In genomic region chr6:108684809-108685329, GRCh38 we compare ENCODE assay signal across 1 cellular context.
TF ChIP-seq lines count a peak whose summit lies in the region.

No MANE protein-coding gene starts in this region.

TF ChIP-seq in K562, 482 proteins besides CTCF, POLR2A, EP300 and RAD21 (continued from another document and continues in another):
- TF ChIP-seq RREB1 (CRISPR knock-in tag; IDR thresholded peaks at IDR 0.05) (no peak), MTA1 (IDR thresholded peaks at IDR 0.05; ENCODE audit: borderline replicate concordance) (peak; percentile 54; the same call in 1 of the 2 replicates), THRAP3 (IDR thresholded peaks at IDR 0.05; ENCODE audit: borderline replicate concordance) (no peak), RBM25 (IDR thresholded peaks at IDR 0.05; ENCODE audit: low read depth, low read length, severe bottlenecking) (no peak), NBN (IDR thresholded peaks at IDR 0.05; ENCODE audit: low read depth) (peak; percentile 43; the same call in 1 of the 2 replicates), ZNF197 (CRISPR knock-in tag; IDR thresholded peaks at IDR 0.05; ENCODE audit: low read depth) (no peak), CHD1 (IDR thresholded peaks at IDR 0.05; ENCODE audit: low read length) (no peak), ZFP1 (CRISPR knock-in tag; IDR thresholded peaks at IDR 0.05) (no peak), THRA (IDR thresholded peaks at IDR 0.05) (no peak), HCFC1 (IDR thresholded peaks at IDR 0.05; ENCODE audit: low read depth, low read length) (no peak), CHD4 (IDR thresholded peaks at IDR 0.05; ENCODE audit: insufficient read depth, insufficient replicate concordance, low read depth, low read length, poor library complexity, severe bottlenecking) (no peak), NCOA4 (IDR thresholded peaks at IDR 0.05; ENCODE audit: partially characterized antibody) (no peak), ILF3 (IDR thresholded peaks at IDR 0.05; ENCODE audit: borderline replicate concordance) (no peak), IFI16 (CRISPR knock-in tag; IDR thresholded peaks at IDR 0.05) (no peak), BRD9 (IDR thresholded peaks at IDR 0.05; ENCODE audit: low read depth, partially characterized antibody) (no peak), ELF4 (CRISPR knock-in tag; IDR thresholded peaks at IDR 0.05) (no peak), ZBTB1 (CRISPR knock-in tag; IDR thresholded peaks at IDR 0.05; ENCODE audit: borderline replicate concordance, low read depth) (no peak), GABPA (tag; conservative IDR thresholded peaks at IDR 0.05; ENCODE audit: low read depth) (peak; percentile 40; the same call in 1 of the 2 replicates), MLX (CRISPR knock-in tag; conservative IDR thresholded peaks at IDR 0.05) (no peak), DNMT1 (IDR thresholded peaks at IDR 0.05) (no peak), ZNF212 (CRISPR knock-in tag; IDR thresholded peaks at IDR 0.05) (no peak), NKRF (IDR thresholded peaks at IDR 0.05; ENCODE audit: borderline replicate concordance) (no peak), ZNF24 (IDR thresholded peaks at IDR 0.05) (no peak), SRSF9 (IDR thresholded peaks at IDR 0.05; ENCODE audit: borderline replicate concordance, low read depth, low read length) (no peak), EGR1 (conservative IDR thresholded peaks at IDR 0.05) (no peak), MTA2 (IDR thresholded peaks at IDR 0.05; ENCODE audit: low read depth) (no peak), ZNF3 (CRISPR knock-in tag; IDR thresholded peaks at IDR 0.05) (no peak), NR2F6 (CRISPR knock-in tag; IDR thresholded peaks at IDR 0.05) (no peak), POLR2G (IDR thresholded peaks at IDR 0.05; ENCODE audit: low read depth, low read length) (no peak), EP400 (IDR thresholded peaks at IDR 0.05) (no peak), ELK3 (CRISPR knock-in tag; IDR thresholded peaks at IDR 0.05) (no peak), BRCA1 (IDR thresholded peaks at IDR 0.05) (no peak), BRCA1 (CRISPR knock-in tag; IDR thresholded peaks at IDR 0.05) (no peak), POU5F1 (IDR thresholded peaks at IDR 0.05; ENCODE audit: borderline replicate concordance, low read depth, low read length, partially characterized antibody) (no peak), DIDO1 (tag; IDR thresholded peaks at IDR 0.05; ENCODE audit: low read depth) (no peak), ZBTB2 (IDR thresholded peaks at IDR 0.05) (no peak), ZMIZ1 (IDR thresholded peaks at IDR 0.05; ENCODE audit: low read depth in 2 of 2, low read length in 2 of 2) (no peak), ZNF41 (CRISPR knock-in tag; conservative IDR thresholded peaks at IDR 0.05) (no peak), STAT5A (IDR thresholded peaks at IDR 0.05; ENCODE audit: borderline replicate concordance, low read length) (no peak), MEIS2 (IDR thresholded peaks at IDR 0.05; ENCODE audit: partially characterized antibody) (peak; percentile 99), ZNF668 (CRISPR knock-in tag; IDR thresholded peaks at IDR 0.05) (no peak), ZSCAN32 (CRISPR knock-in tag; IDR thresholded peaks at IDR 0.05) (no peak), ZNF699 (CRISPR knock-in tag; IDR thresholded peaks at IDR 0.05; ENCODE audit: insufficient replicate concordance) (no peak), BRF2 (IDR thresholded peaks at IDR 0.05; ENCODE audit: borderline replicate concordance, insufficient read depth, insufficient read length) (no peak), MEF2D (tag; conservative IDR thresholded peaks at IDR 0.05; ENCODE audit: low read depth) (no peak), HMGXB4 (CRISPR knock-in tag; IDR thresholded peaks at IDR 0.05) (no peak)
